9 cellular contexts compared by ENCODE assay signal in the genomic region with DNA sequence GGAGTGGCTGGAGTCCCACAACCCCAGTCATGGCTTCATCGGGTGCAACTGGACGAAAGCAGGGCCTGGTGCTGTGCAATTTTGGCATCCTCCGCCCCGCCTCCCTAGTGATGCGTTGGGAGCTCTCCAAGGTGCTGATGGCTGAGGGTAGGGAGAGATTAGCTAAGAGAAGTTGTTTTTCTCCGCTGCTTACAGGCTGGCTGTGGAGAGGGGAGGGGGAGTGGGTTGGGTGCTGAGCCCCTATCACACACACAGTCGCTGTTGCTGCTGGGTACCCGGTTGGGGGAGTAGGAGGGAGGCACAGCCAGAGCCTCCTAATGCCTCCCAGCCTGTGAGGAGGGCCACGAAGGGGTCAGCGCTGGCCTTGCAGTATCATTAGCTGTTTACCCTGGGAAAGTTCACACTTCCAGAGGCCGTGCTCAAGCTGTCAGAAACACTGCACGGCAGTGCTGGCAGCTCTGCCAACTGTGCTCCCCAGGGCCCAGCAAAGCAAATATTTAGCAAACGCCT.
DNase-seq lines count a peak whose midpoint lies in the region; ATAC-seq lines count a peak whose summit lies in the region.
"Had no signal": no experiment of that assay in that cellular context is flagged by ENCODE, and none has a peak within 500 bp of the region (broad histone marks: within the 10 kb centered on the region; RNA-seq: fewer than 3 reads in every experiment).

No MANE protein-coding gene starts in this region.

- ATAC-seq in GM21576 (IDR thresholded peaks at IDR 0.05; ENCODE audit: unreplicated experiment) (no peak), GM21528 (IDR thresholded peaks at IDR 0.05; ENCODE audit: low FRiP score, unreplicated experiment) (no peak), GM21390 (IDR thresholded peaks at IDR 0.05; ENCODE audit: unreplicated experiment) (no peak)
- ATAC-seq: naive thymus-derived CD8-positive, alpha-beta T cell had no signal

- DNase-seq in AG08396 (ENCODE audit: low spot score): peak; percentile 16
- peak; percentile 29 for DNase-seq in GM19240 (ENCODE audit: insufficient read length, low spot score)
- DNase-seq in RPMI8226: peak; percentile 79
- DNase-seq in cerebellar cortex (ENCODE audit: low spot score): peak; percentile 14
- peak; percentile 66 for DNase-seq in medulla oblongata (ENCODE audit: extremely low spot score)

Comparison
In these comparisons a context has a peak if more than half of its experiments do, and no peak if none do; other contexts are left out.
1. DNase-seq: peak in every context shown above with its lines; median percentile 79 in RPMI8226; 66 in medulla oblongata; 29 in GM19240; 16 in AG08396; 14 in cerebellar cortex.